Comparison of ENCODE assay signal across 10 cellular contexts in genomic region chr7:12291870-12292269, GRCh38.
DNase-seq lines count a peak whose midpoint lies in the region; ATAC-seq and TF ChIP-seq lines count a peak whose summit lies in the region.
"Had no signal": no experiment of that assay in that cellular context is flagged by ENCODE, and none has a peak within 500 bp of the region (broad histone marks: within the 10 kb centered on the region; RNA-seq: fewer than 3 reads in every experiment).

No MANE protein-coding gene starts in this region.

- H3K4me3 Mint-ChIP-seq in Calu3 (ENCODE audit: low read depth, unreplicated experiment) (no peak overlapping the region), immature natural killer cell (no peak overlapping the region)

- H3K27me3 Mint-ChIP-seq in Calu3 (ENCODE audit: unreplicated experiment) = no peaks in the 10 kb centered on the region
- peaks cover 4 to 9% (median 4%) of the 10 kb centered on the region in 3 donors for H3K27me3 Mint-ChIP-seq in immature natural killer cell (ENCODE audit: low read depth in 3 of 3)

- ATAC-seq in GM18499 (IDR thresholded peaks at IDR 0.05; ENCODE audit: insufficient read depth, unreplicated experiment) = peak; percentile 49

- CTCF ChIA-PET in Calu3 (lab: Charles Lee) = no interaction called here

- H4K20me1 ChIP-seq in OCI-LY3 (ENCODE audit: insufficient read depth, low read length) = no peaks in the 10 kb centered on the region

- H3K27ac Mint-ChIP-seq in Calu3 (ENCODE audit: unreplicated experiment) (no peak overlapping the region), immature natural killer cell (no peak overlapping the region)

- no peaks in the 10 kb centered on the region for H3K79me2 ChIP-seq in OCI-LY3 (ENCODE audit: low read length)

- H3K27ac ChIP-seq in OCI-LY3 (ENCODE audit: low read length) = no peak overlapping the region

- H3K9me3 Mint-ChIP-seq in Calu3 (ENCODE audit: low read depth, unreplicated experiment) (peaks cover 14% of the 10 kb centered on the region), immature natural killer cell (peaks cover 0 to 3% (median 0%) of the 10 kb centered on the region in 6 donors)

- peak; percentile 33 for TF ChIP-seq CTCF in Calu3 (IDR thresholded peaks at IDR 0.05; ENCODE audit: unreplicated experiment)
- peak; percentile 10; the same call in 1 of the 2 replicates for TF ChIP-seq CTCF in OCI-LY3 (IDR thresholded peaks at IDR 0.05; ENCODE audit: low read depth, low read length)
- peak; percentile 28 for TF ChIP-seq CTCF in foreskin fibroblast (IDR thresholded peaks at IDR 0.05; ENCODE audit: low read depth, low read length)

- H2AFZ ChIP-seq in OCI-LY3 (ENCODE audit: low read depth, low read length) = no peak overlapping the region

- no peaks in the 10 kb centered on the region for H3K36me3 ChIP-seq in OCI-LY3 (replicated peaks; ENCODE audit: low read depth, low read length)

- H3K4me1 ChIP-seq in OCI-LY3 (ENCODE audit: low read length) = peaks cover 9% of the 10 kb centered on the region

- DNase-seq in Calu3 (no peak), foreskin fibroblast (peak in 1 of 2 donors; percentile 3), immature natural killer cell (no peak), posterior cingulate gyrus (no peak), T1000 (lab: John Stamatoyannopoulos, UW) (no peak)
- DNase-seq in stimulated activated CD4-positive, alpha-beta T cell treated with anti-CD3 and anti-CD28 coated beads, Interleukin-4, amount 100 ng/mL, for 4 hours = no peak
- DNase-seq: activated T-cell treated with anti-CD3 and anti-CD28 coated beads, Interleukin-2, amount 50 U/mL, for 1 hour; NCI-H2171 had no signal

- H3K4me3 ChIP-seq in OCI-LY3 (ENCODE audit: low read length) (no peak overlapping the region), foreskin fibroblast (ENCODE audit: low read depth in 1 of 2, low read length in 2 of 2) (no peak overlapping the region)

- 0 out of 2 replicates have a peak, but pooled peaks cover 3% of the 10 kb centered on the region for H3K9me3 ChIP-seq in OCI-LY3 (ENCODE audit: insufficient read depth, low read length)

- H3K4me2 ChIP-seq in OCI-LY3 (ENCODE audit: low read length) = no peak overlapping the region

- intact Hi-C loops in Calu3 (cut with micrococcal nuclease; ENCODE audit: unreplicated experiment) (no loop called here), posterior cingulate gyrus (cut with DNase I) (no loop called here)

- H3K4me1 Mint-ChIP-seq in Calu3 (ENCODE audit: low read depth, unreplicated experiment) = peaks cover 12% of the 10 kb centered on the region
- H3K4me1 Mint-ChIP-seq in immature natural killer cell = no peaks in the 10 kb centered on the region

- no TSS peak for BruUV-seq in Calu3 (replicated peaks; lab: Mats Ljungman, UMichigan)

- H3K36me3 Mint-ChIP-seq in Calu3 (ENCODE audit: insufficient read depth, unreplicated experiment) = no peaks in the 10 kb centered on the region
- H3K36me3 Mint-ChIP-seq in immature natural killer cell = no peaks in the 10 kb centered on the region

- H3K27me3 ChIP-seq in OCI-LY3 (ENCODE audit: low read depth, low read length) = no peaks in the 10 kb centered on the region; the same call in 1 of the 2 replicates

- H3K9ac ChIP-seq in OCI-LY3 (ENCODE audit: low read length) = no peak overlapping the region
